1 cellular context compared by ENCODE assay signal in genomic region chr6:121463087-121463486, GRCh38.
TF ChIP-seq lines count a peak whose summit lies in the region.

No MANE protein-coding gene starts in this region.

TF ChIP-seq in HEK293, 187 proteins besides CTCF, POLR2A, EP300 and RAD21 (continued from another document):
- TF ChIP-seq ZNF426 (tag by site-specific recombination; IDR thresholded peaks at IDR 0.05) (peak; percentile 82), ZNF580 (tag by site-specific recombination; IDR thresholded peaks at IDR 0.05) (0 out of 2 replicates have a peak, but pooled peaks have one; percentile 20), ZNF132 (tag by site-specific recombination; IDR thresholded peaks at IDR 0.05; ENCODE audit: borderline replicate concordance) (no peak), SP3 (tag by site-specific recombination; IDR thresholded peaks at IDR 0.05) (no peak), ZNF19 (tag by site-specific recombination; IDR thresholded peaks at IDR 0.05; ENCODE audit: low read depth) (0 out of 2 replicates have a peak, but pooled peaks have one; percentile 30), ZBTB21 (tag by site-specific recombination; IDR thresholded peaks at IDR 0.05) (peak; percentile 16; the same call in 1 of the 2 replicates), MZF1 (tag by site-specific recombination; IDR thresholded peaks at IDR 0.05; ENCODE audit: borderline replicate concordance) (peak; percentile 26; the same call in 1 of the 2 replicates), ZNF335 (tag by site-specific recombination; conservative IDR thresholded peaks at IDR 0.05) (no peak), ZNF629 (tag by site-specific recombination; IDR thresholded peaks at IDR 0.05) (peak; percentile 51; the same call in 1 of the 2 replicates), ZNF529 (tag by site-specific recombination; IDR thresholded peaks at IDR 0.05; ENCODE audit: insufficient replicate concordance) (peak; percentile 49), ZNF138 (tag by site-specific recombination; IDR thresholded peaks at IDR 0.05; ENCODE audit: borderline replicate concordance) (0 out of 2 replicates have a peak, but pooled peaks have one; percentile 55), ZBTB11 (tag by site-specific recombination; conservative IDR thresholded peaks at IDR 0.05; ENCODE audit: low read depth) (peak; percentile 73), ZNF394 (tag by site-specific recombination; IDR thresholded peaks at IDR 0.05; ENCODE audit: borderline replicate concordance) (peak; percentile 90; the same call in 1 of the 2 replicates), ZNF433 (tag by site-specific recombination; IDR thresholded peaks at IDR 0.05; ENCODE audit: low read depth) (peak; percentile 60), ZFP41 (tag by site-specific recombination; IDR thresholded peaks at IDR 0.05; ENCODE audit: borderline replicate concordance) (no peak), ZBTB8A (tag by site-specific recombination; IDR thresholded peaks at IDR 0.05) (peak; percentile 71), ZNF623 (tag by site-specific recombination; IDR thresholded peaks at IDR 0.05) (peak; percentile 78), ZNF292 (tag by site-specific recombination; IDR thresholded peaks at IDR 0.05; ENCODE audit: borderline replicate concordance, low read depth) (0 out of 2 replicates have a peak, but pooled peaks have one; percentile 55), ZNF266 (tag by site-specific recombination; IDR thresholded peaks at IDR 0.05; ENCODE audit: low read depth) (0 out of 2 replicates have a peak, but pooled peaks have one; percentile 54), ZNF548 (tag by site-specific recombination; IDR thresholded peaks at IDR 0.05) (no peak), ZNF560 (tag by site-specific recombination; IDR thresholded peaks at IDR 0.05; ENCODE audit: borderline replicate concordance) (peak; percentile 78), ZNF202 (tag by site-specific recombination; IDR thresholded peaks at IDR 0.05; ENCODE audit: borderline replicate concordance) (peak; percentile 87; the same call in 1 of the 2 replicates), ZNF510 (tag by site-specific recombination; IDR thresholded peaks at IDR 0.05; ENCODE audit: insufficient replicate concordance) (peak; percentile 70), ZNF37A (tag by site-specific recombination; IDR thresholded peaks at IDR 0.05) (no peak), ZNF600 (tag by site-specific recombination; IDR thresholded peaks at IDR 0.05) (no peak), ZNF654 (tag by site-specific recombination; IDR thresholded peaks at IDR 0.05; ENCODE audit: low read depth) (0 out of 2 replicates have a peak, but pooled peaks have one; percentile 29), REST (tag by site-specific recombination; IDR thresholded peaks at IDR 0.05) (peak; percentile 64), ZXDB (tag by site-specific recombination; IDR thresholded peaks at IDR 0.05) (peak; percentile 34; the same call in 1 of the 2 replicates), ZNF140 (tag by site-specific recombination; IDR thresholded peaks at IDR 0.05) (peak; percentile 82)
